In the genomic region with DNA sequence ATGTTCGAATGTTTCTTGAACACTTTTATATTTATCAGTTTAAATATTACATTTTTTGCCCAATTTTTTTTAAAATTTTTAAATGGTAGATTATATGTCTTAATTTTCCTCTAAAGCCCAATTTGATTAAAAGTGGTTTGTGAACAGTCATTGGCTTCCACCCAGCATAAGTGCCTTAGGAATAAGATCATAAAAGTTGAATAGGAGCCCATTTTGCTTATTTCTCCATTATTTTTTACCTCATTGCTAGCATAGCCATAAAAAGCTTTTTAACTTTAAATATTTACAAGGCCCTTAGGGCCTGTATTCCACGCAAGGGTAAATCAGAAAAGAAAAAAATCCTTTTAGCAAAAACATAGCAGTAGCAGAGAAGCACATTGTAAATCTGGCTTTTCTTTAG, we compare ENCODE assay signal across 26 cellular contexts.
"Had no signal": no experiment of that assay in that cellular context is flagged by ENCODE, and none has a peak within 500 bp of the region (broad histone marks: within the 10 kb centered on the region; RNA-seq: fewer than 3 reads in every experiment).

No MANE protein-coding gene starts in this region.

- H3K4me3 Mint-ChIP-seq: memory B cell; natural killer cell treated with Interleukin-12 subunit alpha and Interleukin-12 subunit beta and Interleukin-15 and Interleukin-18, amount 100 ng/mL, for 72 hours; neural progenitor cell; stimulated activated memory B cell treated with anti-CD40 and anti-IgM and Interleukin-4, amounts not matched to agents 10 μg/mL and 1 μg/mL and 100 μg/mL, for 72 hours; stimulated activated naive CD8-positive, alpha-beta T cell treated with anti-CD3 and anti-CD28 coated beads, Interleukin-15, Interleukin-2, amounts not matched to agents 100 ng/mL and 50 ng/mL, for 24 hours had no signal

- H3K9ac ChIP-seq: neural progenitor cell had no signal

- H3K27ac ChIP-seq: colonic mucosa, esophagus squamous epithelium, hepatocyte, left ventricle myocardium inferior, lower lobe of right lung, neural progenitor cell, pancreas, tibial artery, upper lobe of left lung, vagina had no signal

- ATAC-seq: left cardiac atrium; lower lobe of right lung; natural killer cell treated with Interleukin-12 subunit alpha and Interleukin-12 subunit beta and Interleukin-15 and Interleukin-18, amount 100 ng/mL, for 72 hours; pancreas; right cardiac atrium; stimulated activated memory B cell treated with anti-CD40 and anti-IgM and Interleukin-4, amounts not matched to agents 10 μg/mL and 1 μg/mL and 100 μg/mL, for 72 hours had no signal

- H3K4me1 Mint-ChIP-seq: memory B cell; neural progenitor cell; stimulated activated memory B cell treated with anti-CD40 and anti-IgM and Interleukin-4, amounts not matched to agents 10 μg/mL and 1 μg/mL and 100 μg/mL, for 72 hours had no signal

- H3K27ac Mint-ChIP-seq: memory B cell; natural killer cell treated with Interleukin-12 subunit alpha and Interleukin-12 subunit beta and Interleukin-15 and Interleukin-18, amount 100 ng/mL, for 72 hours; neural progenitor cell; progenitor cell of endocrine pancreas; stimulated activated memory B cell treated with anti-CD40 and anti-IgM and Interleukin-4, amounts not matched to agents 10 μg/mL and 1 μg/mL and 100 μg/mL, for 72 hours; stimulated activated naive CD8-positive, alpha-beta T cell treated with anti-CD3 and anti-CD28 coated beads, Interleukin-15, Interleukin-2, amounts not matched to agents 100 ng/mL and 50 ng/mL, for 24 hours had no signal

- DNase-seq: colonic mucosa; dermis blood vessel endothelial cell; esophagus squamous epithelium; foreskin fibroblast; head of caudate nucleus; kidney; left cardiac atrium; left ventricle myocardium inferior; lower lobe of right lung; midbrain; nucleus accumbens; pancreas; right cardiac atrium; stimulated activated CD4-positive, alpha-beta T cell treated with anti-CD3 and anti-CD28 coated beads, Interleukin-4, amount 100 ng/mL, for 1 hour; stimulated activated CD8-positive, alpha-beta memory T cell treated with anti-CD3 and anti-CD28 coated beads, Interleukin-4, amount 100 ng/mL, for 48 hours; tibial artery; upper lobe of left lung had no signal

- H3K9me3 Mint-ChIP-seq: memory B cell; natural killer cell treated with Interleukin-12 subunit alpha and Interleukin-12 subunit beta and Interleukin-15 and Interleukin-18, amount 100 ng/mL, for 72 hours; neural progenitor cell; stimulated activated memory B cell treated with anti-CD40 and anti-IgM and Interleukin-4, amounts not matched to agents 10 μg/mL and 1 μg/mL and 100 μg/mL, for 72 hours; stimulated activated naive CD8-positive, alpha-beta T cell treated with anti-CD3 and anti-CD28 coated beads, Interleukin-15, Interleukin-2, amounts not matched to agents 100 ng/mL and 50 ng/mL, for 24 hours had no signal

- H3K9me3 ChIP-seq: colonic mucosa, esophagus squamous epithelium, left ventricle myocardium inferior, lower lobe of right lung, pancreas, tibial artery, upper lobe of left lung, vagina had no signal

- H3K4me3 ChIP-seq: colonic mucosa, esophagus squamous epithelium, hepatocyte, left ventricle myocardium inferior, lower lobe of right lung, neural progenitor cell, pancreas, smooth muscle cell, tibial artery, upper lobe of left lung, vagina had no signal
